21 cellular contexts compared by ENCODE assay signal in the genomic region with DNA sequence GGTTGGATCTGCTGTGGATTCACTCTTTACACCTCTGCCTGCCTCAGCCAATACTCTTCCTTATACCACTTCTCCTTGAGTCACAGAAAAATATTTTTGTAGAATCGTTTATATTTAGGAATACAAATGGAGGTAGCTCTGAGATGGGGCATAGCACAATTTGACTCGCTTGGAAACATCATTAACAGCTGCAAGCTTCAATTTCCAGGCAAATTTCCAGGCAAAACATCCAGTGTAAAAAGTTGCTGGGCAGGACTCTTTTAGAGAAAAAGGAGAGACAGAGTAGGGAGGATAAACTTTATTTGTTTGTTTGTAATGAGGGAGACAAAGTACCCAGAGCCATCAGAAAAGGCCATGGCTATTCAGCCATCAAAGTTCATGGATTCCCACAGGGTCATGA.
"Had no signal": no experiment of that assay in that cellular context is flagged by ENCODE, and none has a peak within 500 bp of the region (broad histone marks: within the 10 kb centered on the region; RNA-seq: fewer than 3 reads in every experiment).

No MANE protein-coding gene starts in this region.

- H3K27ac ChIP-seq: HL-60, KMS-11 had no signal

- H3K9me3 ChIP-seq: SK-N-SH had no signal

- DNase-seq: Kasumi-1, MV-4-11, NCI-H1048, NCI-H1105, NCI-H1417, NCI-H1436 treated with DMSO at 0.1 percent for 48 hours, NCI-H1694 treated with DMSO at 0.1 percent for 48 hours, NCI-H1930, NCI-H2081, NCI-H2107, NCI-H2227 treated with DMSO at 0.1 percent for 48 hours, NCI-H524, NCI-H526 treated with DMSO at 0.1 percent for 48 hours, NCI-H748 treated with DMSO at 0.1 percent for 48 hours, Right ventricle myocardium superior, RPMI8226, SIG-M5, SK-N-SH had no signal

- ATAC-seq: K562 had no signal

- H3K4me3 ChIP-seq: K562 had no signal
